ENCODE assay signal across 8 cellular contexts in the genomic region with DNA sequence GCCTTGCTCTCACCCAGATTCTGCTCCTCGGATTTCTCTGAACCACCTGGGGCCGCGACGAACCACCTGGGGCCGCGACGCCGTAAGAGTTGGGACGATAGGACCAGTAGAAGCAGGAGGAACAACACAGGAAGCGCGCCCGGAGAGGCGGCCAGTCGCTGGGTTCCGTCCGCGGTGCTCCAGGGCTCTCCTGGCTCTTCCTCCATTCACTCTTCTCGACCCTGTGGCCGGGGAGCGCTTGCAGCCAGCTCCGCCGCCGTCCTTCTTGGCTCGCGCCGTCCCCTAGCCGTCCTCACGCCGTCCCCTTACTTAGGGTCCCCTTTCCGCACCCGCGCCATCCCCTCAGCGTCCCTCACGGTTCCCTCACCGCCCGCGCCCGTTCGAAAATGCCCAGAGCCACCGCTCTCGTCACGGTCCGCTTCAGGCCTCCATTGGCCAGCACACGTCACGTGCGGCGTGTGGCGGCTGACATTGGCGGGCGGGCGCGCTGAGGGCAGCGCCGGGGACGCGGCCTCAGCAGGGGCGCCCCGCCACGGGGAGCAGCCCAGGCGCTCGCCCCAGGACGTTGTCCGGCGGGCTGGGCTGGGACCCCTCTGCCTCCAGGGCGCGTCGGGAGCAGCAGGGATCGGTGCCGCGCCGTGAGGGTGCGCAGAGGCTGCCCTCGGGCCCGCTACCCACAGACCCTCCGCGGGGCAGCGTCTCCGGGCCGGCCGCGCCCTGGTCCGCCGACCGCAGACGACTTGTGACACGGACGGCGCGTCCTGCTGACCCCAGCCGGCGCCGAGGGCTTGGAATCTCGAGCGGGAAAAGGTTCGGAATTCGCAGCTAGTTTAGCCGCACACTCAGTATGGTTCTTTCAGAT. TPM values are rescaled to one million over a fixed set of nuclear protein-coding genes. Genes with fewer than 3 reads are reported as not detected.
A peak's percentile ranks its signal among the peaks of the same experiment; 100 is the strongest.
DNase-seq lines count a peak whose midpoint lies in the region; ATAC-seq and TF ChIP-seq lines count a peak whose summit lies in the region.

No MANE protein-coding gene starts in this region.

- peaks cover 15% of the 10 kb centered on the region for H3K4me1 Mint-ChIP-seq in activated CD4-positive, alpha-beta T cell treated with anti-CD3 and anti-CD28 coated beads for 36 hours

- peak overlapping the region; percentile 79 to 90 for H3K27ac ChIP-seq in coronary artery

- peaks cover 3% of the 10 kb centered on the region for H3K27me3 Mint-ChIP-seq in activated CD4-positive, alpha-beta T cell treated with anti-CD3 and anti-CD28 coated beads for 36 hours

- H3K27ac Mint-ChIP-seq in activated CD4-positive, alpha-beta T cell treated with anti-CD3 and anti-CD28 coated beads for 36 hours, result peak overlapping the region; percentile 96

- CTCF ChIA-PET in activated CD4-positive, alpha-beta T cell treated with anti-CD3 and anti-CD28 coated beads for 36 hours (lab: Charles Lee), result interaction anchor here (0.6 to 2.4 kb wide), 4 partner anchors 16 to 118 kb away, joined by 3 to 9 read pairs (median 4); no protein-coding TSS in a partner anchor

- TF ChIP-seq CTCF in AG09309 (IDR thresholded peaks at IDR 0.05; ENCODE audit: control insufficient read depth, insufficient read depth, low read depth, low read length, missing control alignments) (no peak), coronary artery (IDR thresholded peaks at IDR 0.05) (no peak)

- peak overlapping the region; percentile 95 for H3K4me3 ChIP-seq in AG09309 (ENCODE audit: control insufficient read depth, low read depth, low read length)
- H3K4me3 ChIP-seq in coronary artery, result peak overlapping the region; percentile 95

- POLR2A ChIA-PET in activated CD4-positive, alpha-beta T cell treated with anti-CD3 and anti-CD28 coated beads for 36 hours (lab: Charles Lee), result no interaction called here

- DNase-seq in AG09309 (ENCODE audit: low read depth), result peak; percentile 20
- peak; percentile 62 for DNase-seq in NCI-H2227 treated with DMSO at 0.1 percent for 48 hours (lab: John Stamatoyannopoulos, UW)
- peak; percentile 89 for DNase-seq in activated CD4-positive, alpha-beta T cell treated with anti-CD3 and anti-CD28 coated beads for 36 hours
- peak; percentile 92 for DNase-seq in coronary artery (ENCODE audit: low spot score)
- peak; percentile 87 for DNase-seq in left lobe of liver (ENCODE audit: low spot score)
- DNase-seq in stimulated activated CD4-positive, alpha-beta T cell treated with anti-CD3 and anti-CD28 coated beads, Interleukin-2, amount 100 ng/mL, for 4 hours (ENCODE audit: low read depth), result peak; percentile 67

- ATAC-seq in GM18873 (IDR thresholded peaks at IDR 0.05; ENCODE audit: low FRiP score, unreplicated experiment) (peak; percentile 91), HG03135 (IDR thresholded peaks at IDR 0.05; ENCODE audit: unreplicated experiment) (peak; percentile 99), left lobe of liver (peak; percentile 100)
- ATAC-seq in activated CD4-positive, alpha-beta T cell treated with anti-CD3 and anti-CD28 coated beads for 36 hours, result peak; percentile 100

- intact Hi-C loops in activated CD4-positive, alpha-beta T cell treated with anti-CD3 and anti-CD28 coated beads for 36 hours (cut with DNase I, micrococcal nuclease), result loop anchor here (1.0 to 2.0 kb wide), 4 partner anchors 136 to 464 kb away; a partner anchor contains a TSS

- H3K36me3 Mint-ChIP-seq in activated CD4-positive, alpha-beta T cell treated with anti-CD3 and anti-CD28 coated beads for 36 hours (ENCODE audit: low read depth), result no peaks in the 10 kb centered on the region

- H3K9me3 Mint-ChIP-seq in activated CD4-positive, alpha-beta T cell treated with anti-CD3 and anti-CD28 coated beads for 36 hours (ENCODE audit: low read depth), result no peaks in the 10 kb centered on the region

- peak overlapping the region; percentile 98 for H3K4me3 Mint-ChIP-seq in activated CD4-positive, alpha-beta T cell treated with anti-CD3 and anti-CD28 coated beads for 36 hours

RNA-seq across cellular contexts. Expression of a gene that starts 53.7 kb away (rescaled TPM):
- total RNA-seq in activated CD4-positive, alpha-beta T cell treated with anti-CD3 and anti-CD28 coated beads for 36 hours, result 1 to 10 TPM; 5.4 to 5.6 TPM
- total RNA-seq in left lobe of liver, result 1.1 TPM

Comparison
In these comparisons a context has a peak if more than half of its experiments do, and no peak if none do; other contexts are left out.
1. Peak in every context shown above with its lines: DNase-seq, ATAC-seq, H3K4me3 ChIP-seq and H3K27ac ChIP-seq.
2. DNase-seq: peak in every context shown above with its lines; median percentile 92 in coronary artery; 89 in activated CD4-positive, alpha-beta T cell treated with anti-CD3 and anti-CD28 coated beads for 36 hours; 87 in left lobe of liver; 67 in stimulated activated CD4-positive, alpha-beta T cell treated with anti-CD3 and anti-CD28 coated beads, Interleukin-2, amount 100 ng/mL, for 4 hours; 62 in NCI-H2227 treated with DMSO at 0.1 percent for 48 hours; 20 in AG09309.